In genomic region chr12:98399532-98399931, GRCh38 we compare ENCODE assay signal across 8 cellular contexts.
DNase-seq lines count a peak whose midpoint lies in the region; ATAC-seq, FAIRE-seq and TF ChIP-seq lines count a peak whose summit lies in the region.

No MANE protein-coding gene starts in this region.

- no TSS peak for BruUV-seq in HepG2 (replicated peaks; lab: Mats Ljungman, UMichigan)

- H3K27ac ChIP-seq in HepG2 (ENCODE audit: extremely low read length, insufficient read depth, low read length) (no peak overlapping the region), right lobe of liver (no peak overlapping the region), HL-60 (replicated peaks) (no peak overlapping the region)

- peaks cover 34% of the 10 kb centered on the region for H3K4me1 ChIP-seq in HepG2 (ENCODE audit: insufficient read depth, low read length)
- H3K4me1 ChIP-seq in right lobe of liver: no peaks in the 10 kb centered on the region

- peaks cover 3% of the 10 kb centered on the region for H3K36me3 Mint-ChIP-seq in T-helper 2 cell treated with Interferon-gamma antibody and Interleukin-4, amounts not matched to agents 5 μg/mL and 100 μg/mL, for 36 hours (ENCODE audit: low read depth)
- no peaks in the 10 kb centered on the region for H3K36me3 Mint-ChIP-seq in natural killer cell

- H3K9me3 ChIP-seq in HepG2 (ENCODE audit: low read length) (no peaks in the 10 kb centered on the region), right lobe of liver (no peaks in the 10 kb centered on the region)

- no peaks in the 10 kb centered on the region for H3K27me3 Mint-ChIP-seq in T-helper 2 cell treated with Interferon-gamma antibody and Interleukin-4, amounts not matched to agents 5 μg/mL and 100 μg/mL, for 36 hours (ENCODE audit: low read depth)
- H3K27me3 Mint-ChIP-seq in natural killer cell (ENCODE audit: low read depth in 2 of 2): no peaks in the 10 kb centered on the region

- H3K27ac Mint-ChIP-seq in T-helper 2 cell treated with Interferon-gamma antibody and Interleukin-4, amounts not matched to agents 5 μg/mL and 100 μg/mL, for 36 hours: peak overlapping the region; percentile 79
- peak overlapping the region; percentile 76 to 83 for H3K27ac Mint-ChIP-seq in natural killer cell

- peak in 1 of 2 experiments; percentile 23; a peak in 1 of 4 replicates for TF ChIP-seq EP300 in HepG2 (IDR thresholded peaks at IDR 0.05; ENCODE audit: low read depth in 2 of 2, low read length in 2 of 2)
- no peak; the same call in 1 of the 2 replicates for TF ChIP-seq EP300 in HepG2 (CRISPR knock-in tag; IDR thresholded peaks at IDR 0.05; ENCODE audit: borderline replicate concordance)

- POLR2A ChIA-PET in HepG2 (lab: Yijun Ruan, JAX): no interaction called here

- TF ChIP-seq CTCF in HepG2 (CRISPR knock-in tag; IDR thresholded peaks at IDR 0.05) (no peak), right lobe of liver (IDR thresholded peaks at IDR 0.05) (no peak), HL-60 (IDR thresholded peaks at IDR 0.05; ENCODE audit: insufficient read depth, low read length) (no peak), natural killer cell (IDR thresholded peaks at IDR 0.05) (no peak)

- no peak overlapping the region for H3K9ac ChIP-seq in HepG2 (ENCODE audit: insufficient read depth, low read depth, low read length)

- TF ChIP-seq RAD21 in HepG2 (CRISPR knock-in tag; IDR thresholded peaks at IDR 0.05): no peak

- H3K27me3 ChIP-seq in HepG2 (ENCODE audit: control insufficient read depth in 1 of 2, insufficient read depth in 2 of 2, low read length in 2 of 2) (no peaks in the 10 kb centered on the region), right lobe of liver (no peaks in the 10 kb centered on the region), HL-60 (ENCODE audit: insufficient read depth, poor library complexity, severe bottlenecking) (no peaks in the 10 kb centered on the region)

- H3K9me3 Mint-ChIP-seq in T-helper 2 cell treated with Interferon-gamma antibody and Interleukin-4, amounts not matched to agents 5 μg/mL and 100 μg/mL, for 36 hours: no peaks in the 10 kb centered on the region
- no peaks in the 10 kb centered on the region for H3K9me3 Mint-ChIP-seq in natural killer cell

- peak overlapping the region; percentile 71 for H3K4me3 Mint-ChIP-seq in T-helper 2 cell treated with Interferon-gamma antibody and Interleukin-4, amounts not matched to agents 5 μg/mL and 100 μg/mL, for 36 hours
- H3K4me3 Mint-ChIP-seq in natural killer cell: peak overlapping the region; percentile 64

- H2AFZ ChIP-seq in HepG2 (ENCODE audit: low read length): no peak overlapping the region

- CTCF ChIA-PET in HepG2 (lab: Yijun Ruan, JAX; ENCODE audit: low intra/inter-chr PET ratio, low total read pairs): no interaction called here

- in situ Hi-C loops in HepG2 (cut with HindIII; ENCODE audit: extremely low pct_ligation_motif_present, low pct_unique_long_range_greater_than_20kb): loop anchor here (25.0 kb wide), 2 partner anchors 1262 to 1412 kb away; no protein-coding TSS in a partner anchor

- no peaks in the 10 kb centered on the region for H3K79me2 ChIP-seq in HepG2 (ENCODE audit: insufficient read depth, low read length)

- no peak for TF ChIP-seq POLR2A in HepG2 (IDR thresholded peaks at IDR 0.05; ENCODE audit: insufficient read depth in 1 of 2, low read depth in 2 of 2, low read length in 2 of 2)
- TF ChIP-seq POLR2A in right lobe of liver (IDR thresholded peaks at IDR 0.05): no peak

- ATAC-seq in HepG2 (peak; percentile 54), right lobe of liver (no peak), natural killer cell (peak; percentile 65 to 83 (median 70)), left lobe of liver (no peak)

- no peak for FAIRE-seq in HepG2 (lab: Jason Lieb, UNC)

- peaks cover 35% of the 10 kb centered on the region for H3K4me1 Mint-ChIP-seq in T-helper 2 cell treated with Interferon-gamma antibody and Interleukin-4, amounts not matched to agents 5 μg/mL and 100 μg/mL, for 36 hours (ENCODE audit: low read depth)
- peaks cover 29 to 32% of the 10 kb centered on the region in 2 donors for H3K4me1 Mint-ChIP-seq in natural killer cell

- H3K4me2 ChIP-seq in HepG2 (ENCODE audit: low read depth, low read length): peak overlapping the region; percentile 49

- H3K36me3 ChIP-seq in HepG2 (replicated peaks in 1 of 2; ENCODE audit: control insufficient read depth in 1 of 2, insufficient read depth in 2 of 2, low read length in 2 of 2) (no peaks in the 10 kb centered on the region), right lobe of liver (no peaks in the 10 kb centered on the region)

- DNase-seq in HepG2 (ENCODE audit: low spot score) (peak; percentile 43), right lobe of liver (no peak), HL-60 (ENCODE audit: low read depth in 1 of 2, low spot score in 1 of 2) (peak; percentile 25 to 46), amniotic stem cell (lab: John Stamatoyannopoulos, UW) (peak; percentile 5), natural killer cell (peak; percentile 31), left lobe of liver (ENCODE audit: low spot score) (no peak), ecto neural progenitor cell (ENCODE audit: low spot score) (no peak)
- DNase-seq in T-helper 2 cell treated with Interferon-gamma antibody and Interleukin-4, amounts not matched to agents 5 μg/mL and 100 μg/mL, for 36 hours (ENCODE audit: low spot score): peak; percentile 81

- H3K4me3 ChIP-seq in HepG2 (replicated peaks in 1 of 3; ENCODE audit: insufficient read depth in 1 of 3, low read depth in 2 of 3, low read length in 3 of 3) (no peak overlapping the region), right lobe of liver (no peak overlapping the region), HL-60 (replicated peaks; ENCODE audit: insufficient read depth, low read length) (no peak overlapping the region)

- H4K20me1 ChIP-seq in HepG2 (ENCODE audit: insufficient read depth, low read length): no peaks in the 10 kb centered on the region

- WGBS in HepG2 (ENCODE audit: low lambda C conversion rate): 5% methylated on average over 9 of the region's 9 CpGs
- 33% methylated on average over 8 of the region's 9 CpGs for WGBS in right lobe of liver (ENCODE audit: insufficient coverage, low coverage, low lambda C conversion rate, missing lambda C conversion rate)

- intact Hi-C loops in HepG2 (cut with micrococcal nuclease; ENCODE audit: unreplicated experiment): no loop called here
- intact Hi-C loops in right lobe of liver (cut with DNase I): no loop called here
- intact Hi-C loops in natural killer cell (cut with micrococcal nuclease): loop anchor here (5.0 to 10.0 kb wide), 2 partner anchors 1092 to 1415 kb away; no protein-coding TSS in a partner anchor

TF ChIP-seq in HepG2, 621 proteins besides CTCF, POLR2A, EP300 and RAD21 (continues in another document):
- TF ChIP-seq NFE2L2 (IDR thresholded peaks at IDR 0.05; ENCODE audit: low read length): peak; percentile 89
- TF ChIP-seq FOSL2 (CRISPR knock-in tag; IDR thresholded peaks at IDR 0.05): peak; percentile 87
- no peak for TF ChIP-seq JUNB (CRISPR knock-in tag; IDR thresholded peaks at IDR 0.05; ENCODE audit: borderline replicate concordance)
- 0 out of 2 replicates have a peak, but pooled peaks have one; percentile 12 for TF ChIP-seq GATAD2A (CRISPR knock-in tag; IDR thresholded peaks at IDR 0.05)
- TF ChIP-seq ZNF687 (CRISPR knock-in tag; IDR thresholded peaks at IDR 0.05): 0 out of 2 replicates have a peak, but pooled peaks have one; percentile 15
- TF ChIP-seq MAFK (conservative IDR thresholded peaks at IDR 0.05 in 1 of 2, IDR thresholded peaks at IDR 0.05 in 1 of 2; ENCODE audit: low read length in 2 of 2): peak; percentile 43 to 51; a peak in 2 of 4 replicates
- TF ChIP-seq GTF2F1 (IDR thresholded peaks at IDR 0.05; ENCODE audit: low read length): no peak
- peak; percentile 53; the same call in 1 of the 2 replicates for TF ChIP-seq MAFF (IDR thresholded peaks at IDR 0.05; ENCODE audit: low read depth, low read length)
- no peak for TF ChIP-seq ZKSCAN1 (IDR thresholded peaks at IDR 0.05; ENCODE audit: low read length)
- TF ChIP-seq TCF7 (IDR thresholded peaks at IDR 0.05; ENCODE audit: low read depth): peak; percentile 60; the same call in 1 of the 2 replicates
- peak; percentile 11; the same call in 1 of the 2 replicates for TF ChIP-seq TFAP4 (IDR thresholded peaks at IDR 0.05; ENCODE audit: borderline replicate concordance, low read depth)
- TF ChIP-seq NFE2 (CRISPR knock-in tag; IDR thresholded peaks at IDR 0.05): peak; percentile 68; the same call in 1 of the 2 replicates

Comparison
In these comparisons a context has a peak if more than half of its experiments do, and no peak if none do; other contexts are left out.
1. ATAC-seq: peak in HepG2 (single experiment) and natural killer cell (3 of 3); none in right lobe of liver (0 of 4) and left lobe of liver (single experiment).
2. DNase-seq: peak in HepG2 (single experiment), HL-60 (2 of 2), T-helper 2 cell treated with Interferon-gamma antibody and Interleukin-4, amounts not matched to agents 5 μg/mL and 100 μg/mL, for 36 hours (single experiment), amniotic stem cell (single experiment) and natural killer cell (single experiment); none in right lobe of liver (0 of 3), left lobe of liver (single experiment) and ecto neural progenitor cell (single experiment).